11 cellular contexts compared by ENCODE assay signal in genomic region chr18:37450434-37451133, GRCh38.
DNase-seq lines count a peak whose midpoint lies in the region; ATAC-seq and TF ChIP-seq lines count a peak whose summit lies in the region.
"Had no signal": no experiment of that assay in that cellular context is flagged by ENCODE, and none has a peak within 500 bp of the region (broad histone marks: within the 10 kb centered on the region; RNA-seq: fewer than 3 reads in every experiment).

No MANE protein-coding gene starts in this region.

- ATAC-seq in GM23338 (peak; percentile 79), GM18858 (IDR thresholded peaks at IDR 0.05; ENCODE audit: unreplicated experiment) (no peak), GM19397 (IDR thresholded peaks at IDR 0.05; ENCODE audit: unreplicated experiment) (no peak), HG02678 (IDR thresholded peaks at IDR 0.05; ENCODE audit: unreplicated experiment) (no peak), natural killer cell (no peak)

- H3K36me3 ChIP-seq in GM23338 (ENCODE audit: insufficient read depth), result no peaks in the 10 kb centered on the region

- no peaks in the 10 kb centered on the region for H3K9me3 Mint-ChIP-seq in GM23338
- H3K9me3 Mint-ChIP-seq in brain, result peaks cover 0 to 3% (median 0%) of the 10 kb centered on the region in 5 experiments
- H3K9me3 Mint-ChIP-seq in nephron progenitor cell, result no peaks in the 10 kb centered on the region
- H3K9me3 Mint-ChIP-seq in natural killer cell, result no peaks in the 10 kb centered on the region
- H3K9me3 Mint-ChIP-seq: T-helper 2 cell treated with Interferon-gamma antibody and Interleukin-4, amounts not matched to agents 5 μg/mL and 100 μg/mL, for 36 hours had no signal

- H3K27ac ChIP-seq in GM23338 (ENCODE audit: low read depth), result no peak overlapping the region

- peaks cover 10% of the 10 kb centered on the region for H3K4me1 ChIP-seq in GM23338 (ENCODE audit: insufficient read depth)

- DNase-seq in GM23338 (ENCODE audit: low spot score) (peak; percentile 89), NCI-H1694 (lab: John Stamatoyannopoulos, UW) (peak; percentile 31), nephron progenitor cell (peak; percentile 74), natural killer cell (no peak)
- DNase-seq: NCI-H526 treated with DMSO at 0.1 percent for 48 hours; stimulated activated CD4-positive, alpha-beta T cell treated with anti-CD3 and anti-CD28 coated beads, Interleukin-2, amount 100 ng/mL, for 24 hours had no signal

- H3K4me1 Mint-ChIP-seq in GM23338 (peaks cover 49% of the 10 kb centered on the region), brain (peaks cover 81% of the 10 kb centered on the region), nephron progenitor cell (peaks cover 86% of the 10 kb centered on the region), natural killer cell (no peaks in the 10 kb centered on the region)

- no peaks in the 10 kb centered on the region for H3K27me3 ChIP-seq in GM23338 (ENCODE audit: insufficient read depth)

- peak overlapping the region; percentile 85 for H2AFZ ChIP-seq in GM23338

- intact Hi-C loops in natural killer cell (cut with micrococcal nuclease), result no loop called here

- no peaks in the 10 kb centered on the region; the same call in 1 of the 2 replicates for H3K79me2 ChIP-seq in GM23338 (replicated peaks; ENCODE audit: insufficient read depth)

- H3K4me3 Mint-ChIP-seq in GM23338 (0 out of 3 replicates have a peak overlapping the region, but pooled peaks have one; percentile 3), brain (peak overlapping the region in 2 of 5 experiments; percentile 32 to 54), nephron progenitor cell (peak overlapping the region; percentile 0), natural killer cell (no peak overlapping the region)
- H3K4me3 Mint-ChIP-seq: T-helper 2 cell treated with Interferon-gamma antibody and Interleukin-4, amounts not matched to agents 5 μg/mL and 100 μg/mL, for 36 hours had no signal

- no peaks in the 10 kb centered on the region for H3K36me3 Mint-ChIP-seq in GM23338 (ENCODE audit: low read depth)
- H3K36me3 Mint-ChIP-seq in brain, result no peaks in the 10 kb centered on the region
- no peaks in the 10 kb centered on the region for H3K36me3 Mint-ChIP-seq in nephron progenitor cell (ENCODE audit: low read depth)
- H3K36me3 Mint-ChIP-seq in natural killer cell, result no peaks in the 10 kb centered on the region

- no peak overlapping the region; the same call in 1 of the 2 replicates for H3K27ac Mint-ChIP-seq in GM23338
- peak overlapping the region; percentile 31 to 97 (median 89) for H3K27ac Mint-ChIP-seq in brain
- no peak overlapping the region for H3K27ac Mint-ChIP-seq in nephron progenitor cell
- no peak overlapping the region for H3K27ac Mint-ChIP-seq in natural killer cell
- H3K27ac Mint-ChIP-seq: T-helper 2 cell treated with Interferon-gamma antibody and Interleukin-4, amounts not matched to agents 5 μg/mL and 100 μg/mL, for 36 hours had no signal

- peak overlapping the region; percentile 39; the same call in 1 of the 2 replicates for H3K4me3 ChIP-seq in GM23338

- H3K27me3 Mint-ChIP-seq in GM23338 (ENCODE audit: insufficient read depth, low read depth, poor library complexity) (peaks cover 14% of the 10 kb centered on the region), brain (peaks cover 11% of the 10 kb centered on the region), nephron progenitor cell (ENCODE audit: low read depth, poor library complexity) (peaks cover 5% of the 10 kb centered on the region), natural killer cell (ENCODE audit: low read depth in 2 of 2) (no peaks in the 10 kb centered on the region)

- H3K4me2 ChIP-seq in GM23338, result peak overlapping the region; percentile 72

- H3F3A ChIP-seq in GM23338 (replicated peaks; ENCODE audit: low read depth), result 0 out of 2 replicates have a peak, but pooled peaks cover 2% of the 10 kb centered on the region

- no peaks in the 10 kb centered on the region for H4K20me1 ChIP-seq in GM23338 (replicated peaks; ENCODE audit: insufficient read depth)

- TF ChIP-seq CTCF in GM23338 (conservative IDR thresholded peaks at IDR 0.05; ENCODE audit: low read depth in 2 of 2) (no peak), brain (conservative IDR thresholded peaks at IDR 0.05) (no peak), nephron progenitor cell (IDR thresholded peaks at IDR 0.05) (no peak), natural killer cell (IDR thresholded peaks at IDR 0.05) (no peak)

- H3K9me2 ChIP-seq in GM23338 (ENCODE audit: insufficient read depth), result no peaks in the 10 kb centered on the region

TF ChIP-seq in GM23338, 12 proteins besides CTCF, POLR2A, EP300 and RAD21 (continues in another document):
- no peak for TF ChIP-seq POLR2AphosphoS5 (IDR thresholded peaks at IDR 0.05; ENCODE audit: low read depth)
- TF ChIP-seq ZNF462 (CRISPR knock-in tag; IDR thresholded peaks at IDR 0.05), result no peak
- TF ChIP-seq NANOG (IDR thresholded peaks at IDR 0.05; ENCODE audit: borderline replicate concordance), result no peak
- no peak for TF ChIP-seq STAT1 (IDR thresholded peaks at IDR 0.05; ENCODE audit: unreplicated experiment)
- no peak for TF ChIP-seq CREB1 (CRISPR knock-in tag; IDR thresholded peaks at IDR 0.05; ENCODE audit: low read depth)
- no peak for TF ChIP-seq ETS1 (IDR thresholded peaks at IDR 0.05)
- no peak for TF ChIP-seq EZH2 (IDR thresholded peaks at IDR 0.05; ENCODE audit: low read depth, unreplicated experiment)
- no peak for TF ChIP-seq EZH2phosphoT487 (IDR thresholded peaks at IDR 0.05; ENCODE audit: unreplicated experiment)
- no peak for TF ChIP-seq ZNF114 (CRISPR knock-in tag; IDR thresholded peaks at IDR 0.05)

Comparison
In these comparisons a context has a peak if more than half of its experiments do, and no peak if none do; other contexts are left out.
1. H3K27ac Mint-ChIP-seq: peak in brain (5 of 5); none in GM23338 (single experiment), nephron progenitor cell (single experiment) and natural killer cell (0 of 2).